Comparison of ENCODE assay signal across 21 cellular contexts in genomic region chr2:119888673-119889072, GRCh38.
A peak's percentile ranks its signal among the peaks of the same experiment; 100 is the strongest.
DNase-seq lines count a peak whose midpoint lies in the region; ATAC-seq, FAIRE-seq and TF ChIP-seq lines count a peak whose summit lies in the region.
"Had no signal": no experiment of that assay in that cellular context is flagged by ENCODE, and none has a peak within 500 bp of the region (broad histone marks: within the 10 kb centered on the region; RNA-seq: fewer than 3 reads in every experiment).

No MANE protein-coding gene starts in this region.

- DNase-seq in EL (peak; percentile 82), PC-3 (peak; percentile 18), endothelial cell of umbilical vein (ENCODE audit: low read depth, low spot score) (peak; percentile 27), renal cortical epithelial cell (ENCODE audit: low read depth) (peak; percentile 24), coronary artery (ENCODE audit: low spot score) (no peak)
- DNase-seq: activated CD8-positive, alpha-beta memory T cell treated with anti-CD3 and anti-CD28 coated beads for 24 hours; activated effector memory CD4-positive, alpha-beta T cell treated with Interleukin-2 at 50 U/mL for 16 hours; CD4-positive, CD25-positive, alpha-beta regulatory T cell; effector memory CD8-positive, alpha-beta T cell; left cardiac atrium; mucosa of descending colon; NCI-H1694; NCI-H524 treated with DMSO at 0.1 percent for 48 hours; PC-9 had no signal

- no peak for TF ChIP-seq POLR2A in endothelial cell of umbilical vein (IDR thresholded peaks at IDR 0.05; ENCODE audit: low read depth, low read length)

- H3K9ac ChIP-seq in PC-3 (ENCODE audit: low read length): no peak overlapping the region
- H3K9ac ChIP-seq in endothelial cell of umbilical vein (replicated peaks; ENCODE audit: extremely low read depth, insufficient read depth, low read length): no peak overlapping the region
- H3K9ac ChIP-seq: KMS-11 had no signal

- TF ChIP-seq CTCF in PC-3 (conservative IDR thresholded peaks at IDR 0.05; ENCODE audit: low read depth, low read length) (no peak), endothelial cell of umbilical vein (IDR thresholded peaks at IDR 0.05; ENCODE audit: extremely low read depth in 1 of 2, insufficient read depth in 1 of 2, low read depth in 1 of 2, low read length in 2 of 2) (no peak), coronary artery (IDR thresholded peaks at IDR 0.05) (no peak)

- ATAC-seq in PC-3: no peak
- no peak for ATAC-seq in GM18861 (IDR thresholded peaks at IDR 0.05; ENCODE audit: unreplicated experiment)
- ATAC-seq in HG03039 (IDR thresholded peaks at IDR 0.05; ENCODE audit: unreplicated experiment): no peak
- no peak for ATAC-seq in GM18502 (IDR thresholded peaks at IDR 0.05; ENCODE audit: poor library complexity, unreplicated experiment)
- ATAC-seq: effector memory CD8-positive, alpha-beta T cell; mucosa of descending colon had no signal

- no peak overlapping the region for H2AFZ ChIP-seq in PC-3 (ENCODE audit: low read length)
- no peak overlapping the region for H2AFZ ChIP-seq in endothelial cell of umbilical vein (ENCODE audit: low read depth, low read length)
- H2AFZ ChIP-seq: PC-9 had no signal

- H3K4me1 ChIP-seq in PC-3 (ENCODE audit: insufficient read depth, low read length) (no peaks in the 10 kb centered on the region), endothelial cell of umbilical vein (ENCODE audit: control insufficient read depth, extremely low read depth, insufficient read depth, low read length) (peaks cover 5% of the 10 kb centered on the region)

- no peaks in the 10 kb centered on the region for H3K9me2 ChIP-seq in PC-3 (replicated peaks; ENCODE audit: low read length)

- peaks cover 2% of the 10 kb centered on the region for H3K9me1 ChIP-seq in endothelial cell of umbilical vein (replicated peaks; ENCODE audit: control insufficient read depth, extremely low read depth, insufficient read depth, low read length)

- H3K27me3 ChIP-seq in PC-3 (ENCODE audit: low read length) (no peaks in the 10 kb centered on the region), endothelial cell of umbilical vein (ENCODE audit: control insufficient read depth in 2 of 2, insufficient read depth in 2 of 2, low read length in 2 of 2) (no peaks in the 10 kb centered on the region)

- H4K20me1 ChIP-seq in PC-3 (ENCODE audit: low read length): no peaks in the 10 kb centered on the region
- H4K20me1 ChIP-seq in endothelial cell of umbilical vein (replicated peaks; ENCODE audit: control insufficient read depth, extremely low read depth, insufficient read depth, low read length): no peaks in the 10 kb centered on the region

- dilution Hi-C loops in endothelial cell of umbilical vein (cut with MboI; ENCODE audit: extremely low pct_ligation_motif_present, low sequenced_read_pairs): no loop called here

- BruUV-seq in PC-3 (replicated peaks; lab: Mats Ljungman, UMichigan) (no TSS peak), endothelial cell of umbilical vein (replicated peaks; lab: Mats Ljungman, UMichigan) (no TSS peak)

- peak; percentile 33 for FAIRE-seq in endothelial cell of umbilical vein (lab: Jason Lieb, UNC)
- FAIRE-seq: bronchial epithelial cell, G401.6, GM18507 had no signal

- H3K36me3 ChIP-seq in PC-3 (ENCODE audit: low read depth, low read length) (peaks cover 23% of the 10 kb centered on the region), endothelial cell of umbilical vein (ENCODE audit: control insufficient read depth in 2 of 2, extremely low read depth in 1 of 2, insufficient read depth in 2 of 2, low read length in 2 of 2) (peaks cover 0 to 2% of the 10 kb centered on the region in 2 experiments)

- no peaks in the 10 kb centered on the region for H3K79me2 ChIP-seq in PC-3 (ENCODE audit: low read length)
- H3K79me2 ChIP-seq in endothelial cell of umbilical vein (ENCODE audit: control insufficient read depth, insufficient read depth, low read length): no peaks in the 10 kb centered on the region

- no peak overlapping the region for H3K27ac ChIP-seq in PC-3 (ENCODE audit: low read length)
- no peak overlapping the region for H3K27ac ChIP-seq in endothelial cell of umbilical vein (ENCODE audit: insufficient read depth, low read depth, low read length)
- no peak overlapping the region for H3K27ac ChIP-seq in coronary artery
- H3K27ac ChIP-seq: KMS-11, PC-9 had no signal

- H3F3A ChIP-seq in PC-3 (ENCODE audit: low read length, unreplicated experiment): no peaks in the 10 kb centered on the region

- H3K9me3 ChIP-seq in PC-3 (ENCODE audit: low read length) (peaks cover 8% of the 10 kb centered on the region; the same call in 1 of the 2 replicates), endothelial cell of umbilical vein (replicated peaks; ENCODE audit: control insufficient read depth, insufficient read depth, low read length) (no peaks in the 10 kb centered on the region)

- POLR2A ChIA-PET in PC-3 (lab: Charles Lee; ENCODE audit: unreplicated experiment) (no interaction called here), endothelial cell of umbilical vein (lab: Charles Lee) (no interaction called here)

- H3K4me2 ChIP-seq in PC-3 (ENCODE audit: low read length): no peak overlapping the region
- H3K4me2 ChIP-seq in endothelial cell of umbilical vein (ENCODE audit: insufficient read depth, low read length): peak overlapping the region; percentile 22
- H3K4me2 ChIP-seq: KMS-11, PC-9 had no signal

- H3K4me3 ChIP-seq in PC-3 (ENCODE audit: low read length): no peak overlapping the region
- no peak overlapping the region for H3K4me3 ChIP-seq in endothelial cell of umbilical vein (replicated peaks in 1 of 3; ENCODE audit: insufficient read depth in 1 of 3, low read depth in 1 of 3, low read length in 3 of 3)
- H3K4me3 ChIP-seq in coronary artery: no peak overlapping the region
- H3K4me3 ChIP-seq: mucosa of descending colon, PC-9 had no signal

- intact Hi-C loops in PC-3 (cut with micrococcal nuclease) (no loop called here), endothelial cell of umbilical vein (cut with micrococcal nuclease) (no loop called here)

- CTCF ChIA-PET in PC-3 (lab: Charles Lee) (no interaction called here), endothelial cell of umbilical vein (lab: Charles Lee) (interaction anchor here (1.0 kb wide), 1 partner anchor 186 kb away, joined by 3 read pairs; no protein-coding TSS in a partner anchor)

TF ChIP-seq in endothelial cell of umbilical vein, 7 proteins besides CTCF, POLR2A, EP300 and RAD21:
- no peak for TF ChIP-seq MYC (IDR thresholded peaks at IDR 0.05; ENCODE audit: low read depth, low read length)
- TF ChIP-seq FOS (IDR thresholded peaks at IDR 0.05; ENCODE audit: borderline replicate concordance, insufficient read depth, low read length): no peak
- no peak for TF ChIP-seq EZH2 (IDR thresholded peaks at IDR 0.05; ENCODE audit: borderline replicate concordance, low read depth, low read length, severe bottlenecking)
- no peak for TF ChIP-seq JUN (IDR thresholded peaks at IDR 0.05; ENCODE audit: borderline replicate concordance, insufficient read depth, insufficient read length, low read depth)
- no peak for TF ChIP-seq GATA2 (IDR thresholded peaks at IDR 0.05; ENCODE audit: insufficient read depth, insufficient read length, low read depth, low read length)
- no peak for TF ChIP-seq POLR2AphosphoS5 (IDR thresholded peaks at IDR 0.05; ENCODE audit: insufficient read depth, low read depth, low read length)
- TF ChIP-seq MAX (IDR thresholded peaks at IDR 0.05; ENCODE audit: insufficient read depth, insufficient read length): no peak
